In genomic region chr20:17955302-17955701, GRCh38 we compare ENCODE assay signal across 18 cellular contexts. TPM values are rescaled to one million over a fixed set of nuclear protein-coding genes. Genes with fewer than 3 reads are reported as not detected.
DNase-seq lines count a peak whose midpoint lies in the region; ATAC-seq, FAIRE-seq and TF ChIP-seq lines count a peak whose summit lies in the region.
"Had no signal": no experiment of that assay in that cellular context is flagged by ENCODE, and none has a peak within 500 bp of the region (broad histone marks: within the 10 kb centered on the region; RNA-seq: fewer than 3 reads in every experiment).

No MANE protein-coding gene starts in this region.

- no peak overlapping the region for H4K91ac ChIP-seq in mesenchymal stem cell (ENCODE audit: low read length)

- H3K9ac ChIP-seq in mesenchymal stem cell (ENCODE audit: low read length): no peak overlapping the region

- no peak overlapping the region for H2BK15ac ChIP-seq in mesenchymal stem cell (ENCODE audit: low read depth, poor library complexity, severe bottlenecking)

- intact Hi-C loops in Caco-2 (cut with micrococcal nuclease; ENCODE audit: unreplicated experiment): loop anchor here (5.0 kb wide), 1 partner anchor 42 kb away; no protein-coding TSS in a partner anchor
- intact Hi-C loops in activated CD4-positive, alpha-beta memory T cell treated with anti-CD3 and anti-CD28 coated beads for 36 hours (cut with micrococcal nuclease): no loop called here
- intact Hi-C loops in esophagus muscularis mucosa (cut with DNase I): no loop called here
- intact Hi-C loops in psoas muscle (cut with DNase I): loop anchor here in 1 of 2 donors (5.0 kb wide), 1 partner anchor 42 kb away; no protein-coding TSS in a partner anchor

- no peak overlapping the region for H3K18ac ChIP-seq in mesenchymal stem cell (ENCODE audit: low read depth in 1 of 2, low read length in 2 of 2)

- H3K4me2 ChIP-seq in A549 (no peak overlapping the region), mesenchymal stem cell (ENCODE audit: low read length, poor library complexity, severe bottlenecking) (no peak overlapping the region)

- no peak for TF ChIP-seq RAD21 in A549 (conservative IDR thresholded peaks at IDR 0.05 in 1 of 2, IDR thresholded peaks at IDR 0.05 in 1 of 2)

- CTCF ChIA-PET in A549 (lab: Yijun Ruan, JAX): interaction anchor here (0.9 to 4.3 kb wide), 4 partner anchors 10 to 275 kb away, joined by 3 to 24 read pairs (median 4); no protein-coding TSS in a partner anchor
- CTCF ChIA-PET in Caco-2 (lab: Charles Lee): no interaction called here
- CTCF ChIA-PET in activated CD4-positive, alpha-beta memory T cell treated with anti-CD3 and anti-CD28 coated beads for 36 hours (lab: Charles Lee): interaction anchor here (0.5 to 6.6 kb wide), 5 partner anchors 16 to 273 kb away, joined by 3 to 42 read pairs (median 4); partner anchors contain the start of gene RRBP1

- H3K14ac ChIP-seq in mesenchymal stem cell (ENCODE audit: low read length in 2 of 2): no peak overlapping the region

- H2BK120ac ChIP-seq in mesenchymal stem cell (ENCODE audit: low read depth, low read length): no peak overlapping the region

- H3K4me1 Mint-ChIP-seq in Caco-2 (ENCODE audit: low read depth, unreplicated experiment): peaks cover 38% of the 10 kb centered on the region
- H3K4me1 Mint-ChIP-seq in activated CD4-positive, alpha-beta memory T cell treated with anti-CD3 and anti-CD28 coated beads for 36 hours (ENCODE audit: low read depth): peaks cover 56% of the 10 kb centered on the region

- no peak overlapping the region for H4K8ac ChIP-seq in mesenchymal stem cell (ENCODE audit: low read length)

- peaks cover 99% of the 10 kb centered on the region for H3K36me3 Mint-ChIP-seq in Caco-2 (ENCODE audit: insufficient read depth, unreplicated experiment)
- peaks cover 73% of the 10 kb centered on the region for H3K36me3 Mint-ChIP-seq in activated CD4-positive, alpha-beta memory T cell treated with anti-CD3 and anti-CD28 coated beads for 36 hours

- no peaks in the 10 kb centered on the region for H3K9me3 Mint-ChIP-seq in Caco-2 (ENCODE audit: unreplicated experiment)
- no peaks in the 10 kb centered on the region for H3K9me3 Mint-ChIP-seq in activated CD4-positive, alpha-beta memory T cell treated with anti-CD3 and anti-CD28 coated beads for 36 hours

- H3K9me3 ChIP-seq in A549 (no peaks in the 10 kb centered on the region), Caco-2 (no peaks in the 10 kb centered on the region), esophagus muscularis mucosa (no peaks in the 10 kb centered on the region), mesenchymal stem cell (ENCODE audit: control insufficient read depth, low read length) (no peaks in the 10 kb centered on the region), psoas muscle (no peaks in the 10 kb centered on the region)
- H3K9me3 ChIP-seq: right atrium auricular region had no signal

- H2BK5ac ChIP-seq in mesenchymal stem cell (ENCODE audit: low read depth, low read length, poor library complexity, severe bottlenecking): no peak overlapping the region

- no peak overlapping the region for H2AK5ac ChIP-seq in mesenchymal stem cell (ENCODE audit: low read length, severe bottlenecking)

- no peak overlapping the region for H2AFZ ChIP-seq in mesenchymal stem cell (ENCODE audit: low read depth, low read length)

- peaks cover 4% of the 10 kb centered on the region for H3K79me1 ChIP-seq in mesenchymal stem cell (replicated peaks; ENCODE audit: low read length, poor library complexity, severe bottlenecking)

- TF ChIP-seq CTCF in A549 (IDR thresholded peaks at IDR 0.05) (no peak), Caco-2 (IDR thresholded peaks at IDR 0.05; ENCODE audit: insufficient read depth in 1 of 2, low read depth in 1 of 2, low read length in 1 of 2, severe bottlenecking in 1 of 2, unreplicated experiment in 1 of 2) (no peak), esophagus muscularis mucosa (IDR thresholded peaks at IDR 0.05) (no peak), psoas muscle (IDR thresholded peaks at IDR 0.05) (no peak)

- peak; percentile 43 for FAIRE-seq in A549 (lab: Jason Lieb, UNC)
- FAIRE-seq: GM12892, kidney had no signal

- no TSS peak for BruUV-seq in Caco-2 (replicated peaks; lab: Mats Ljungman, UMichigan)

- H3K4me3 Mint-ChIP-seq in Caco-2 (ENCODE audit: unreplicated experiment): no peak overlapping the region
- no peak overlapping the region for H3K4me3 Mint-ChIP-seq in activated CD4-positive, alpha-beta memory T cell treated with anti-CD3 and anti-CD28 coated beads for 36 hours

- ATAC-seq in A549 (no peak), psoas muscle (no peak)

- H3K27ac ChIP-seq in A549 (no peak overlapping the region), esophagus muscularis mucosa (replicated peaks in 1 of 4) (peak overlapping the region in 3 of 4 donors; percentile 8 to 79 (median 76)), mesenchymal stem cell (ENCODE audit: low read length, poor library complexity, severe bottlenecking) (no peak overlapping the region), psoas muscle (no peak overlapping the region)
- H3K27ac ChIP-seq: right atrium auricular region had no signal

- POLR2A ChIA-PET in A549 (lab: Yijun Ruan, JAX): no interaction called here
- POLR2A ChIA-PET in Caco-2 (lab: Charles Lee): interaction anchor here (1.0 kb wide), 1 partner anchor 273 kb away, joined by 3 read pairs; the partner anchor contains the start of gene RRBP1
- POLR2A ChIA-PET in activated CD4-positive, alpha-beta memory T cell treated with anti-CD3 and anti-CD28 coated beads for 36 hours (lab: Charles Lee): interaction anchor here (1.4 to 2.4 kb wide), 2 partner anchors 10 to 16 kb away, joined by 6 to 10 read pairs; no protein-coding TSS in a partner anchor

- no peak for TF ChIP-seq POLR2A in A549 (IDR thresholded peaks at IDR 0.05; ENCODE audit: low read length)
- no peak for TF ChIP-seq POLR2A in esophagus muscularis mucosa (IDR thresholded peaks at IDR 0.05; ENCODE audit: low read depth)

- H3K36me3 ChIP-seq in Caco-2 (ENCODE audit: control insufficient read depth, insufficient read depth, low read length): peaks cover 8% of the 10 kb centered on the region
- peaks cover 17 to 61% (median 51%) of the 10 kb centered on the region in 4 donors for H3K36me3 ChIP-seq in esophagus muscularis mucosa
- peaks cover 22 to 64% of the 10 kb centered on the region in 2 experiments for H3K36me3 ChIP-seq in mesenchymal stem cell (ENCODE audit: control insufficient read depth in 1 of 2, insufficient read depth in 2 of 2, low read depth in 1 of 2, low read length in 2 of 2)
- peaks cover 26 to 66% of the 10 kb centered on the region in 2 donors for H3K36me3 ChIP-seq in psoas muscle (ENCODE audit: insufficient read depth in 1 of 2, low read depth in 1 of 2)

- H3K27me3 Mint-ChIP-seq in Caco-2 (ENCODE audit: insufficient read depth, unreplicated experiment): no peaks in the 10 kb centered on the region
- no peaks in the 10 kb centered on the region for H3K27me3 Mint-ChIP-seq in activated CD4-positive, alpha-beta memory T cell treated with anti-CD3 and anti-CD28 coated beads for 36 hours

- TF ChIP-seq EP300 in A549 (IDR thresholded peaks at IDR 0.05) (no peak), esophagus muscularis mucosa (IDR thresholded peaks at IDR 0.05) (no peak)

- no peak for DNase-seq in A549 (ENCODE audit: low read depth in 1 of 2, low spot score in 1 of 2)
- DNase-seq in Caco-2: no peak
- DNase-seq in activated CD4-positive, alpha-beta memory T cell treated with anti-CD3 and anti-CD28 coated beads for 36 hours: no peak
- DNase-seq in esophagus muscularis mucosa (ENCODE audit: extremely low spot score): no peak
- no peak for DNase-seq in mesenchymal stem cell
- no peak for DNase-seq in psoas muscle
- no peak for DNase-seq in NCI-H2171 (lab: John Stamatoyannopoulos, UW)
- DNase-seq in kidney glomerular epithelial cell (lab: John Stamatoyannopoulos, UW): no peak
- DNase-seq: EL; glutamatergic neuron; KG1; kidney; NCI-H2029; NCI-H748 treated with DMSO at 0.1 percent for 48 hours; stimulated activated CD4-positive, alpha-beta T cell treated with anti-CD3 and anti-CD28 coated beads, Interleukin-4, amount 100 ng/mL, for 1 hour; T-helper 9 cell had no signal

- H2BK12ac ChIP-seq in mesenchymal stem cell (ENCODE audit: low read length in 2 of 2): no peak overlapping the region

- no peaks in the 10 kb centered on the region for H3K27me3 ChIP-seq in Caco-2 (replicated peaks; ENCODE audit: control insufficient read depth, insufficient read depth, low read length)
- no peaks in the 10 kb centered on the region for H3K27me3 ChIP-seq in esophagus muscularis mucosa
- H3K27me3 ChIP-seq in mesenchymal stem cell (ENCODE audit: control insufficient read depth in 1 of 2, insufficient read depth in 1 of 2, low read length in 2 of 2): no peaks in the 10 kb centered on the region
- no peaks in the 10 kb centered on the region for H3K27me3 ChIP-seq in psoas muscle (ENCODE audit: insufficient read depth in 3 of 3, low read length in 2 of 3)
- H3K27me3 ChIP-seq: right atrium auricular region had no signal

- H3K23ac ChIP-seq in mesenchymal stem cell (ENCODE audit: low read length in 2 of 2): no peak overlapping the region

- 53% methylated on average over 3 of the region's 3 CpGs for WGBS in A549 (ENCODE audit: missing lambda C conversion rate)
- WGBS in esophagus muscularis mucosa: 69% methylated on average over 3 of the region's 3 CpGs
- WGBS in mesenchymal stem cell: 94% methylated on average over 2 of the region's 3 CpGs
- 50 to 56% (median 54%) methylated on average over 3 of the region's 3 CpGs for WGBS in psoas muscle, 3 donors

- H3K27ac Mint-ChIP-seq in Caco-2 (ENCODE audit: unreplicated experiment): peak overlapping the region; percentile 25
- H3K27ac Mint-ChIP-seq in activated CD4-positive, alpha-beta memory T cell treated with anti-CD3 and anti-CD28 coated beads for 36 hours: peak overlapping the region; percentile 9

- H3K4me3 ChIP-seq in A549: no peak overlapping the region
- H3K4me3 ChIP-seq in Caco-2 (ENCODE audit: low read depth, low read length): no peak overlapping the region
- H3K4me3 ChIP-seq in esophagus muscularis mucosa: no peak overlapping the region
- no peak overlapping the region for H3K4me3 ChIP-seq in mesenchymal stem cell (ENCODE audit: insufficient read depth in 1 of 2, low read depth in 1 of 2, low read length in 2 of 2)
- no peak overlapping the region for H3K4me3 ChIP-seq in psoas muscle
- H3K4me3 ChIP-seq: right atrium auricular region had no signal

- no peak overlapping the region for H3K4ac ChIP-seq in mesenchymal stem cell (ENCODE audit: low read depth in 1 of 2, low read length in 2 of 2)

- H3K4me1 ChIP-seq in A549: peaks cover 33% of the 10 kb centered on the region
- peaks cover 30% of the 10 kb centered on the region for H3K4me1 ChIP-seq in Caco-2
- peaks cover 29 to 56% (median 50%) of the 10 kb centered on the region in 4 donors for H3K4me1 ChIP-seq in esophagus muscularis mucosa
- peaks cover 12% of the 10 kb centered on the region for H3K4me1 ChIP-seq in mesenchymal stem cell (ENCODE audit: control insufficient read depth, insufficient read depth, low read depth, low read length)
- peaks cover 17% of the 10 kb centered on the region for H3K4me1 ChIP-seq in psoas muscle

RNA-seq across cellular contexts. Expression of gene SNX5, which starts 13.3 kb away (rescaled TPM):
- polyA plus RNA-seq in A549 (2011; rRNA removed) (275 and 342 TPM in 2 replicates), A549 (2017; fragmentation: RNase III; extraction: RNeasy Plus Mini Kit Qiagen cat#74134 plus additional on column Dnase treatment) (225 to 250 TPM (median 240 TPM) in 3 replicates), psoas muscle (100 to 1,000 TPM in 1 of 3 donors, 10 to 100 TPM in 2; 82.7 to 113 (median 89.6) TPM)
- 210 and 229 TPM in 2 replicates for polyA plus RNA-seq in A549 (2012; cell fraction: cytosol; rRNA removed)
- 367 and 371 TPM in 2 replicates for polyA plus RNA-seq in A549 (2012; cell fraction: nucleus; rRNA removed)
- 132 and 152 TPM in 2 replicates for polyA minus RNA-seq in A549 (2011; rRNA and poly(A)+ RNA removed)
- total RNA-seq in Caco-2 (2022) (275 and 299 TPM in 2 replicates), esophagus muscularis mucosa (10 to 100 TPM; 58.3 to 67.3 (median 63.9) TPM), psoas muscle (10 to 100 TPM; 59.8 to 81.3 (median 69.7) TPM)
- total RNA-seq in activated CD4-positive, alpha-beta memory T cell treated with anti-CD3 and anti-CD28 coated beads for 36 hours: 100 to 1,000 TPM; 234 to 256 TPM
- 76.3 TPM for polyA plus RNA-seq in mesenchymal stem cell (2013, experiment 1 of 2)
- 76.9 TPM for polyA plus RNA-seq in mesenchymal stem cell (2013, experiment 2 of 2)

RNA-seq across cellular contexts. Expression of gene MGME1, which starts 13.5 kb away (rescaled TPM):
- polyA plus RNA-seq in A549 (2011; rRNA removed) (41.8 and 47.9 TPM in 2 replicates), A549 (2017; fragmentation: RNase III; extraction: RNeasy Plus Mini Kit Qiagen cat#74134 plus additional on column Dnase treatment) (46.6 to 49.7 TPM (median 46.9 TPM) in 3 replicates), psoas muscle (10 to 100 TPM in 1 of 3 donors, 1 to 10 TPM in 2; 4.3 to 13.4 (median 6.8) TPM)
- polyA plus RNA-seq in A549 (2012; cell fraction: cytosol; rRNA removed): 13.0 and 14.1 TPM in 2 replicates
- polyA plus RNA-seq in A549 (2012; cell fraction: nucleus; rRNA removed): 14.4 and 21.3 TPM in 2 replicates
- polyA minus RNA-seq in A549 (2011; rRNA and poly(A)+ RNA removed): 26.2 and 26.5 TPM in 2 replicates
- total RNA-seq in Caco-2 (2022) (44.3 and 50.5 TPM in 2 replicates), esophagus muscularis mucosa (1 to 10 TPM; 5.2 to 6.5 (median 6.0) TPM), psoas muscle (10 to 100 TPM in 2 of 4 donors, 1 to 10 TPM in 2; 8.6 to 21.8 (median 12.2) TPM)
- total RNA-seq in activated CD4-positive, alpha-beta memory T cell treated with anti-CD3 and anti-CD28 coated beads for 36 hours: 10 to 100 TPM; 31.0 to 34.7 TPM
- 14.6 TPM for polyA plus RNA-seq in mesenchymal stem cell (2013, experiment 1 of 2)
- 13.8 TPM for polyA plus RNA-seq in mesenchymal stem cell (2013, experiment 2 of 2)

Comparison
In these comparisons a context has a peak if more than half of its experiments do, and no peak if none do; other contexts are left out.
1. H3K27ac ChIP-seq: peak in esophagus muscularis mucosa (3 of 4); none in A549 (0 of 2), mesenchymal stem cell (single experiment) and psoas muscle (single experiment).